Comparison of ENCODE assay signal across 25 cellular contexts in the genomic region with DNA sequence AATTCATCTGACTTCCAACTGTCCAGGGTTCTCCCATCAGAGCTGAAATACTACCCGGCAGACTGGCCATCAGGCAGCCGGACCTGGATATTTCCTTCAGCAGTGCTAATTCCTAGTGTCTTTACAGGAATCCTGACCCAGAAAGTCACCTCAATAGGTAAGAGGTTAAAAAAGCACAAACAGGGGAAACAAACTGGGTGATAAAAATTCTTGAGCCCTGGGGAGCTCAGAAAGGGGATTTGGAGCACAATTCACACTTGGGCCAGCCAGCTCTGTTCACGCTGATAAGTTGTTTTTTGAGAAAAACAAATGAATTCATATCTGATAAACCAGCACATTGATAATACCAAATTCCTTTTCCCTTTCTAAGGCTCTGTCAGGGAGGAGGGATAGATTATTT.
"Had no signal": no experiment of that assay in that cellular context is flagged by ENCODE, and none has a peak within 500 bp of the region (broad histone marks: within the 10 kb centered on the region; RNA-seq: fewer than 3 reads in every experiment).

No MANE protein-coding gene starts in this region.

- H3K4me1 ChIP-seq: psoas muscle, right lobe of liver, thyroid gland, tibial nerve, upper lobe of left lung, vagina had no signal

- H3K9me3 ChIP-seq: neutrophil, pancreas, psoas muscle, right lobe of liver, sigmoid colon, stomach, thoracic aorta, thyroid gland, tibial nerve, upper lobe of left lung, vagina had no signal

- H3K4me3 ChIP-seq: pancreas, psoas muscle, right lobe of liver, sigmoid colon, stomach, thoracic aorta, thyroid gland, tibial nerve, upper lobe of left lung, vagina had no signal

- H3K27me3 ChIP-seq: neutrophil, pancreas, right lobe of liver, sigmoid colon, stomach, thyroid gland, tibial nerve, upper lobe of left lung, vagina had no signal

- DNase-seq: nephron progenitor cell; nucleus accumbens; pancreas; psoas muscle; right cardiac atrium; right lobe of liver; sigmoid colon; small intestine; stimulated activated CD4-positive, alpha-beta T cell treated with anti-CD3 and anti-CD28 coated beads, Interleukin-15, amount 100 ng/mL, for 24 hours; stimulated activated CD4-positive, alpha-beta T cell treated with anti-CD3 and anti-CD28 coated beads, Interleukin-2, amount 100 ng/mL, for 24 hours; stimulated activated CD4-positive, alpha-beta T cell treated with anti-CD3 and anti-CD28 coated beads, Interleukin-2, amount 100 ng/mL, for 48 hours; stimulated activated CD4-positive, alpha-beta T cell treated with anti-CD3 and anti-CD28 coated beads, Interleukin-4, amount 100 ng/mL, for 24 hours; stimulated activated naive B cell treated with anti-CD40 and anti-IgM and Interleukin-4, amounts not matched to agents 10 μg/mL and 1 μg/mL and 100 μg/mL, for 72 hours; stimulated activated naive CD4-positive, alpha-beta T cell treated with Interleukin-2 at 50 U/mL for 16 hours; stomach; thyroid gland; trophoblast cell; upper lobe of left lung had no signal

- H3K27ac ChIP-seq: neutrophil, pancreas, psoas muscle, right lobe of liver, sigmoid colon, stomach, thoracic aorta, thyroid gland, tibial nerve, upper lobe of left lung, vagina had no signal

- FAIRE-seq: pancreas, small intestine, urothelium cell line had no signal

- H3K36me3 ChIP-seq: neutrophil, pancreas, right lobe of liver, sigmoid colon, stomach, thoracic aorta, thyroid gland, tibial nerve, upper lobe of left lung, vagina had no signal

- ATAC-seq: natural killer cell treated with Interleukin-12 subunit alpha and Interleukin-12 subunit beta and Interleukin-15 and Interleukin-18, amount 100 ng/mL, for 72 hours; psoas muscle; right cardiac atrium; right lobe of liver; stimulated activated effector memory CD8-positive, alpha-beta T cell treated with anti-CD3 and anti-CD28 coated beads, Interleukin-12 subunit alpha, Interleukin-12 subunit beta, amount 100 ng/mL, for 72 hours; stimulated activated naive B cell treated with anti-CD40 and anti-IgM and Interleukin-4, amounts not matched to agents 10 μg/mL and 1 μg/mL and 100 μg/mL, for 72 hours had no signal
